25 cellular contexts compared by ENCODE assay signal in genomic region chr22:30129636-30130035, GRCh38. TPM values are rescaled to one million over a fixed set of nuclear protein-coding genes. Genes with fewer than 3 reads are reported as not detected.
"Had no signal": no experiment of that assay in that cellular context is flagged by ENCODE, and none has a peak within 500 bp of the region (broad histone marks: within the 10 kb centered on the region; RNA-seq: fewer than 3 reads in every experiment).

No MANE protein-coding gene starts in this region.

- H3K4me2 ChIP-seq: hepatocyte had no signal

- H3K27ac ChIP-seq: colonic mucosa, hepatocyte, ovary, right atrium auricular region, sigmoid colon, stomach, thoracic aorta, transverse colon had no signal

- H3K4me1 ChIP-seq: colonic mucosa, right atrium auricular region, sigmoid colon, stomach, transverse colon had no signal

- H3K27me3 ChIP-seq: colonic mucosa, hepatocyte, ovary, right atrium auricular region, sigmoid colon, stomach had no signal

- H3K9me3 ChIP-seq: colonic mucosa, ovary, right atrium auricular region, sigmoid colon, stomach, thoracic aorta, transverse colon had no signal

- ATAC-seq: natural killer cell had no signal

- DNase-seq: colonic mucosa; dermis blood vessel endothelial cell; erythroblast; foreskin melanocyte; head of caudate nucleus; natural killer cell; ovary; sigmoid colon; small intestine; stimulated activated CD4-positive, alpha-beta T cell treated with anti-CD3 and anti-CD28 coated beads, Interleukin-12 subunit alpha, Interleukin-12 subunit beta, amount 100 ng/mL, for 4 hours; stimulated activated naive CD4-positive, alpha-beta T cell; stomach; substantia nigra; transverse colon had no signal

- H3K36me3 ChIP-seq: colonic mucosa, ovary, right atrium auricular region, sigmoid colon, stomach, thoracic aorta, transverse colon had no signal

- H3K4me3 ChIP-seq: colonic mucosa, hepatocyte, ovary, right atrium auricular region, sigmoid colon, stomach, thoracic aorta, transverse colon had no signal

- H2AFZ ChIP-seq: hepatocyte had no signal

RNA-seq across cellular contexts. Expression of gene HORMAD2, which starts 49.4 kb away (rescaled TPM):
- total RNA-seq: colonic mucosa, dermis blood vessel endothelial cell, hepatocyte, kidney epithelial cell, lower leg skin, mesothelial cell of epicardium, mucosa of gallbladder, myocyte, natural killer cell, neural crest cell, ovary, posterior vena cava, right atrium auricular region, sigmoid colon, stomach, thoracic aorta, transverse colon, ureter had no signal
- polyA plus RNA-seq: hepatocyte, ovary, sigmoid colon, small intestine, stomach had no signal
